Comparison of ENCODE assay signal across 1 cellular context in genomic region chr17:15642505-15643251, GRCh38. TPM values are rescaled to one million over a fixed set of nuclear protein-coding genes. Genes with fewer than 3 reads are reported as not detected.
"Had no signal": no experiment of that assay in that cellular context is flagged by ENCODE, and none has a peak within 500 bp of the region (broad histone marks: within the 10 kb centered on the region; RNA-seq: fewer than 3 reads in every experiment).

No MANE protein-coding gene starts in this region.

RNA-seq across cellular contexts. Expression of gene FBXW10B, which starts 23.2 kb away (rescaled TPM):
- polyA plus RNA-seq: immature natural killer cell had no signal
